Comparison of ENCODE assay signal across 11 cellular contexts in genomic region chr15:72365844-72366243, GRCh38. TPM values are rescaled to one million over a fixed set of nuclear protein-coding genes. Genes with fewer than 3 reads are reported as not detected.
DNase-seq lines count a peak whose midpoint lies in the region; ATAC-seq and TF ChIP-seq lines count a peak whose summit lies in the region.
"Had no signal": no experiment of that assay in that cellular context is flagged by ENCODE, and none has a peak within 500 bp of the region (broad histone marks: within the 10 kb centered on the region; RNA-seq: fewer than 3 reads in every experiment).

No MANE protein-coding gene starts in this region.

- H3K36me3 Mint-ChIP-seq in T-helper 17 cell (ENCODE audit: low read depth), result peaks cover 6% of the 10 kb centered on the region
- peaks cover 9% of the 10 kb centered on the region for H3K36me3 Mint-ChIP-seq in type B pancreatic cell

- no peak for TF ChIP-seq EP300 in transverse colon (IDR thresholded peaks at IDR 0.05; ENCODE audit: low read depth)

- no peak overlapping the region for H3K27ac ChIP-seq in left ventricle myocardium inferior (replicated peaks)
- H3K27ac ChIP-seq in transverse colon, result no peak overlapping the region
- H3K27ac ChIP-seq: body of pancreas had no signal

- H3K27me3 Mint-ChIP-seq in T-helper 17 cell (no peaks in the 10 kb centered on the region), type B pancreatic cell (no peaks in the 10 kb centered on the region)

- in situ Hi-C loops in transverse colon (cut with MboI; ENCODE audit: low pct_ligation_motif_present in 1 of 4, low pct_unique_long_range_greater_than_20kb in 1 of 4, low sequenced_read_pairs in 3 of 4), result no loop called here

- peak; percentile 55 for ATAC-seq in left ventricle myocardium superior
- peak; percentile 95 for ATAC-seq in HG03064 (IDR thresholded peaks at IDR 0.05; ENCODE audit: low read depth, unreplicated experiment)
- peak; percentile 94 for ATAC-seq in T-helper 17 cell
- ATAC-seq: body of pancreas had no signal

- H3K4me3 ChIP-seq in left ventricle myocardium inferior, result no peak overlapping the region
- no peak overlapping the region for H3K4me3 ChIP-seq in transverse colon
- H3K4me3 ChIP-seq: body of pancreas had no signal

- H3K9me3 ChIP-seq in left ventricle myocardium inferior (replicated peaks), result no peaks in the 10 kb centered on the region
- H3K9me3 ChIP-seq in T-helper 17 cell (ENCODE audit: control insufficient read depth, low read length, poor library complexity, severe bottlenecking), result no peaks in the 10 kb centered on the region
- no peaks in the 10 kb centered on the region for H3K9me3 ChIP-seq in transverse colon
- H3K9me3 ChIP-seq: body of pancreas had no signal

- H3K36me3 ChIP-seq in left ventricle myocardium inferior, result peaks cover 12% of the 10 kb centered on the region
- H3K36me3 ChIP-seq in transverse colon, result peaks cover 0 to 3% (median 0%) of the 10 kb centered on the region in 4 donors

- no peaks in the 10 kb centered on the region for H3K27me3 ChIP-seq in left ventricle myocardium inferior (ENCODE audit: low read depth)
- H3K27me3 ChIP-seq in transverse colon, result no peaks in the 10 kb centered on the region
- H3K27me3 ChIP-seq: body of pancreas had no signal

- H3K4me3 Mint-ChIP-seq in T-helper 17 cell (peak overlapping the region; percentile 5), type B pancreatic cell (no peak overlapping the region)

- H3K4me1 ChIP-seq in left ventricle myocardium inferior (peaks cover 30% of the 10 kb centered on the region), transverse colon (peaks cover 0 to 32% (median 2%) of the 10 kb centered on the region in 4 donors)
- H3K4me1 ChIP-seq: body of pancreas had no signal

- TF ChIP-seq POLR2A in transverse colon (IDR thresholded peaks at IDR 0.05), result no peak

- no peak overlapping the region for H3K27ac Mint-ChIP-seq in T-helper 17 cell
- H3K27ac Mint-ChIP-seq in type B pancreatic cell, result no peak overlapping the region

- H3K4me1 Mint-ChIP-seq in T-helper 17 cell (peaks cover 26% of the 10 kb centered on the region), type B pancreatic cell (ENCODE audit: unreplicated experiment) (no peaks in the 10 kb centered on the region)

- intact Hi-C loops in left ventricle myocardium superior (cut with micrococcal nuclease) (no loop called here), left ventricle myocardium inferior (cut with micrococcal nuclease) (no loop called here), transverse colon (cut with DNase I; ENCODE audit: low total_unique reads) (no loop called here)

- 82 to 86% methylated on average over 1 of the region's 1 CpG for WGBS in transverse colon (ENCODE audit: low coverage in 1 of 2), 2 donors

- H3K9me3 Mint-ChIP-seq in type B pancreatic cell, result no peaks in the 10 kb centered on the region

- TF ChIP-seq CTCF in left ventricle myocardium inferior (IDR thresholded peaks at IDR 0.05; ENCODE audit: borderline replicate concordance) (no peak), transverse colon (IDR thresholded peaks at IDR 0.05) (no peak), type B pancreatic cell (conservative IDR thresholded peaks at IDR 0.05) (no peak)

- DNase-seq in left ventricle myocardium superior (no peak), left ventricle myocardium inferior (no peak), T-helper 17 cell (no peak), transverse colon (peak; percentile 18), type B pancreatic cell (ENCODE audit: extremely low spot score, unreplicated experiment) (no peak)
- DNase-seq in stimulated activated CD8-positive, alpha-beta memory T cell treated with anti-CD3 and anti-CD28 coated beads, Interleukin-4, amount 100 ng/mL, for 48 hours, result no peak
- DNase-seq in stimulated activated CD4-positive, alpha-beta T cell treated with anti-CD3 and anti-CD28 coated beads, Interleukin-4, amount 100 ng/mL, for 24 hours, result no peak
- DNase-seq: left cardiac atrium had no signal

RNA-seq across cellular contexts. Expression of gene HEXA, which starts 10.0 kb away (rescaled TPM):
- total RNA-seq in left ventricle myocardium superior (64.4 TPM), left ventricle myocardium inferior (58.9 TPM), T-helper 17 cell (10 to 100 TPM; 69.9 to 87.1 TPM), transverse colon (10 to 100 TPM; 19.9 to 69.9 (median 50.9) TPM), type B pancreatic cell (ENCODE audit: low replicate concordance) (91.3 and 101 TPM in 2 replicates)

RNA-seq across cellular contexts. Expression of gene TMEM202, which starts 32.3 kb away (rescaled TPM):
- total RNA-seq in left ventricle myocardium superior (not detected), left ventricle myocardium inferior (not detected), T-helper 17 cell (not detected), transverse colon (not detected), type B pancreatic cell (ENCODE audit: low replicate concordance) (not detected in 2 replicates)
- total RNA-seq: body of pancreas, left cardiac atrium, NCI-H460 had no signal

RNA-seq across cellular contexts. Expression of gene CELF6, which starts 45.9 kb away (rescaled TPM):
- 1.5 TPM for total RNA-seq in left ventricle myocardium superior
- 1.5 TPM for total RNA-seq in left ventricle myocardium inferior
- total RNA-seq in T-helper 17 cell, result 1 to 10 TPM; 1.4 to 1.9 TPM
- 10 to 100 TPM in 1 of 4 donors, 1 to 10 TPM in 3; 1.5 to 12.9 (median 4.7) TPM for total RNA-seq in transverse colon
- total RNA-seq in type B pancreatic cell (ENCODE audit: low replicate concordance), result 0.45 and 1.9 TPM in 2 replicates
